ENCODE assay signal across 27 cellular contexts in genomic region chr3:187315872-187316271, GRCh38. TPM values are rescaled to one million over a fixed set of nuclear protein-coding genes. Genes with fewer than 3 reads are reported as not detected.
DNase-seq lines count a peak whose midpoint lies in the region; ATAC-seq and TF ChIP-seq lines count a peak whose summit lies in the region.
"Had no signal": no experiment of that assay in that cellular context is flagged by ENCODE, and none has a peak within 500 bp of the region (broad histone marks: within the 10 kb centered on the region; RNA-seq: fewer than 3 reads in every experiment).

No MANE protein-coding gene starts in this region.

- peaks cover 55% of the 10 kb centered on the region for H3K27me3 Mint-ChIP-seq in activated T-helper 17 cell treated with anti-CD3 and anti-CD28 coated beads, Interleukin-2, amount 50 U/mL, for 72 hours

- WGBS in thyroid gland, 2 donors = 78 to 90% methylated on average over 5 of the region's 5 CpGs

- intact Hi-C loops in thyroid gland (cut with DNase I) = no loop called here

- H3K27ac Mint-ChIP-seq in activated T-helper 17 cell treated with anti-CD3 and anti-CD28 coated beads, Interleukin-2, amount 50 U/mL, for 72 hours = no peak overlapping the region
- H3K27ac Mint-ChIP-seq in stimulated activated effector memory CD8-positive, alpha-beta T cell treated with anti-CD3 and anti-CD28 coated beads, Interleukin-12 subunit alpha, Interleukin-12 subunit beta, amount 100 ng/mL, for 72 hours = no peak overlapping the region

- no peaks in the 10 kb centered on the region for H3K4me1 Mint-ChIP-seq in activated T-helper 17 cell treated with anti-CD3 and anti-CD28 coated beads, Interleukin-2, amount 50 U/mL, for 72 hours
- peaks cover 14% of the 10 kb centered on the region for H3K4me1 Mint-ChIP-seq in stimulated activated effector memory CD8-positive, alpha-beta T cell treated with anti-CD3 and anti-CD28 coated beads, Interleukin-12 subunit alpha, Interleukin-12 subunit beta, amount 100 ng/mL, for 72 hours

- no peaks in the 10 kb centered on the region for H3K36me3 Mint-ChIP-seq in activated T-helper 17 cell treated with anti-CD3 and anti-CD28 coated beads, Interleukin-2, amount 50 U/mL, for 72 hours (ENCODE audit: low read depth)
- no peaks in the 10 kb centered on the region for H3K36me3 Mint-ChIP-seq in stimulated activated effector memory CD8-positive, alpha-beta T cell treated with anti-CD3 and anti-CD28 coated beads, Interleukin-12 subunit alpha, Interleukin-12 subunit beta, amount 100 ng/mL, for 72 hours

- no peaks in the 10 kb centered on the region for H3K9me3 Mint-ChIP-seq in activated T-helper 17 cell treated with anti-CD3 and anti-CD28 coated beads, Interleukin-2, amount 50 U/mL, for 72 hours
- no peaks in the 10 kb centered on the region for H3K9me3 Mint-ChIP-seq in stimulated activated effector memory CD8-positive, alpha-beta T cell treated with anti-CD3 and anti-CD28 coated beads, Interleukin-12 subunit alpha, Interleukin-12 subunit beta, amount 100 ng/mL, for 72 hours

- no peaks in the 10 kb centered on the region for H3K27me3 ChIP-seq in thyroid gland
- H3K27me3 ChIP-seq: MG63, SJCRH30 had no signal

- ATAC-seq in activated T-helper 17 cell treated with anti-CD3 and anti-CD28 coated beads, Interleukin-2, amount 50 U/mL, for 72 hours (replicated peaks) = peak; percentile 66
- peak; percentile 64 for ATAC-seq in stimulated activated effector memory CD8-positive, alpha-beta T cell treated with anti-CD3 and anti-CD28 coated beads, Interleukin-12 subunit alpha, Interleukin-12 subunit beta, amount 100 ng/mL, for 72 hours
- no peak for ATAC-seq in HG02571 (IDR thresholded peaks at IDR 0.05; ENCODE audit: unreplicated experiment)
- ATAC-seq: HCT116, Right ventricle myocardium inferior, SK-N-SH treated with all-trans-retinoic acid at 6 μM for 48 hours had no signal

- peak; percentile 34 for DNase-seq in AG20443 (ENCODE audit: low spot score)
- DNase-seq in ELR (ENCODE audit: low read depth) = peak; percentile 90
- no peak for DNase-seq in stimulated activated effector memory CD8-positive, alpha-beta T cell treated with anti-CD3 and anti-CD28 coated beads, Interleukin-12 subunit alpha, Interleukin-12 subunit beta, amount 100 ng/mL, for 72 hours (ENCODE audit: low spot score in 2 of 2)
- DNase-seq in thyroid gland = no peak
- DNase-seq in NCI-H2227 treated with DMSO at 0.1 percent for 48 hours (lab: John Stamatoyannopoulos, UW) = no peak
- DNase-seq: Calu3, DMS153, GF-D8, KBM-7, MG63, NCI-H1105 treated with DMSO at 0.1 percent for 48 hours, NCI-H146, NCI-H1930, NCI-H2107, NCI-H446, NCI-H524 treated with DMSO at 0.1 percent for 48 hours, NCI-H82, PC-9, SJCRH30 had no signal

- H3K4me3 Mint-ChIP-seq in activated T-helper 17 cell treated with anti-CD3 and anti-CD28 coated beads, Interleukin-2, amount 50 U/mL, for 72 hours = no peak overlapping the region
- no peak overlapping the region for H3K4me3 Mint-ChIP-seq in stimulated activated effector memory CD8-positive, alpha-beta T cell treated with anti-CD3 and anti-CD28 coated beads, Interleukin-12 subunit alpha, Interleukin-12 subunit beta, amount 100 ng/mL, for 72 hours

- no peak overlapping the region for H3K27ac ChIP-seq in thyroid gland
- H3K27ac ChIP-seq: PC-9, SJCRH30 had no signal

- TF ChIP-seq POLR2A in thyroid gland (IDR thresholded peaks at IDR 0.05) = no peak

- H3K9me3 ChIP-seq in thyroid gland = no peaks in the 10 kb centered on the region
- H3K9me3 ChIP-seq: MG63, SJCRH30 had no signal

- H3K4me3 ChIP-seq in thyroid gland (replicated peaks in 1 of 3) = no peak overlapping the region
- H3K4me3 ChIP-seq: MG63, PC-9, SJCRH30 had no signal

- peaks cover 0 to 3% of the 10 kb centered on the region in 2 donors for H3K4me1 ChIP-seq in thyroid gland
- H3K4me1 ChIP-seq: SJCRH30 had no signal

- no peak for TF ChIP-seq CTCF in thyroid gland (IDR thresholded peaks at IDR 0.05)

- no peaks in the 10 kb centered on the region for H3K36me3 ChIP-seq in thyroid gland
- H3K36me3 ChIP-seq: MG63, SJCRH30 had no signal

RNA-seq across cellular contexts. Expression of gene MASP1, which starts 24.3 kb away (rescaled TPM):
- not detected for total RNA-seq in activated T-helper 17 cell treated with anti-CD3 and anti-CD28 coated beads, Interleukin-2, amount 50 U/mL, for 72 hours
- total RNA-seq in thyroid gland = 10 to 100 TPM in 1 of 4 donors, 1 to 10 TPM in 3; 5.5 to 11.6 (median 7.2) TPM
- total RNA-seq: A673, LHCN-M2, PC-9, RPMI7951 had no signal

RNA-seq across cellular contexts. Expression of gene RTP4, which starts 52.3 kb away (rescaled TPM):
- total RNA-seq in activated T-helper 17 cell treated with anti-CD3 and anti-CD28 coated beads, Interleukin-2, amount 50 U/mL, for 72 hours = 1 to 10 TPM in 1 of 2 donors, under 1 TPM in 1; 0.98 to 3.1 TPM
- 1 to 10 TPM in 2 of 4 donors, under 1 TPM in 2; 0.45 to 3.4 (median 1.5) TPM for total RNA-seq in thyroid gland
- total RNA-seq: A673, LHCN-M2, SJCRH30 had no signal

Comparison
In these comparisons a context has a peak if more than half of its experiments do, and no peak if none do; other contexts are left out.
1. DNase-seq: peak in AG20443 (single experiment) and ELR (single experiment); none in stimulated activated effector memory CD8-positive, alpha-beta T cell treated with anti-CD3 and anti-CD28 coated beads, Interleukin-12 subunit alpha, Interleukin-12 subunit beta, amount 100 ng/mL, for 72 hours (0 of 2), thyroid gland (0 of 2) and NCI-H2227 treated with DMSO at 0.1 percent for 48 hours (single experiment).
2. RNA of gene MASP1, which starts 24.3 kb away (total RNA-seq): 5.5 to 11.6 TPM in thyroid gland; not detected in activated T-helper 17 cell treated with anti-CD3 and anti-CD28 coated beads, Interleukin-2, amount 50 U/mL, for 72 hours; every median in the first group is over 4 times any median in the second.